ENCODE assay signal across 8 cellular contexts in genomic region chr13:43132228-43132627, GRCh38.
A peak's percentile ranks its signal among the peaks of the same experiment; 100 is the strongest.
DNase-seq lines count a peak whose midpoint lies in the region; ATAC-seq and TF ChIP-seq lines count a peak whose summit lies in the region.

No MANE protein-coding gene starts in this region.

- intact Hi-C loops in right lobe of liver (cut with DNase I) = no loop called here

- TF ChIP-seq CTCF in astrocyte of the cerebellum (IDR thresholded peaks at IDR 0.05; ENCODE audit: low read depth, low read length, missing control alignments) (peak; percentile 39), right lobe of liver (IDR thresholded peaks at IDR 0.05) (peak; percentile 12 to 28 (median 20))

- no peaks in the 10 kb centered on the region for H4K20me1 ChIP-seq in Karpas-422 (ENCODE audit: insufficient read depth, low read depth, low read length)

- ATAC-seq in right lobe of liver (peak; percentile 59 to 76 (median 62)), HG03025 (IDR thresholded peaks at IDR 0.05; ENCODE audit: low FRiP score, unreplicated experiment) (no peak), HG03342 (IDR thresholded peaks at IDR 0.05; ENCODE audit: unreplicated experiment) (no peak), GM19351 (IDR thresholded peaks at IDR 0.05; ENCODE audit: unreplicated experiment) (no peak)

- WGBS in right lobe of liver (ENCODE audit: insufficient coverage, low coverage, low lambda C conversion rate, missing lambda C conversion rate) = 44% methylated on average over 4 of the region's 4 CpGs

- H3K4me1 ChIP-seq in Karpas-422 (ENCODE audit: low read length) = peaks cover 66% of the 10 kb centered on the region
- H3K4me1 ChIP-seq in right lobe of liver = no peaks in the 10 kb centered on the region

- in situ Hi-C loops in astrocyte of the cerebellum (cut with HindIII; ENCODE audit: low sequenced_read_pairs) = no loop called here

- H3K27me3 ChIP-seq in Karpas-422 (ENCODE audit: low read length) (no peaks in the 10 kb centered on the region), right lobe of liver (no peaks in the 10 kb centered on the region)

- H3K79me2 ChIP-seq in Karpas-422 (ENCODE audit: low read length) = no peaks in the 10 kb centered on the region

- H3K27ac ChIP-seq in Karpas-422 (ENCODE audit: low read length) (peak overlapping the region; percentile 99), right lobe of liver (no peak overlapping the region)

- no peaks in the 10 kb centered on the region for H3K36me3 ChIP-seq in Karpas-422 (ENCODE audit: insufficient read depth, low read length)
- H3K36me3 ChIP-seq in right lobe of liver = no peaks in the 10 kb centered on the region

- H3K9me3 ChIP-seq in Karpas-422 (ENCODE audit: low read length) = no peaks in the 10 kb centered on the region
- H3K9me3 ChIP-seq in right lobe of liver = no peaks in the 10 kb centered on the region

- peak overlapping the region; percentile 58 for H3K4me2 ChIP-seq in Karpas-422 (ENCODE audit: low read depth, low read length, poor library complexity, severe bottlenecking)

- H2AFZ ChIP-seq in Karpas-422 (ENCODE audit: low read length) = peak overlapping the region; percentile 17; the same call in 1 of the 2 replicates

- DNase-seq in DMS153 treated with DMSO at 0.1 percent for 48 hours (lab: John Stamatoyannopoulos, UW; ENCODE audit: unreplicated experiment) (peak; percentile 22), Karpas-422 (peak; percentile 86), astrocyte of the cerebellum (ENCODE audit: low read depth) (no peak), right lobe of liver (no peak)
- DNase-seq in stimulated activated CD4-positive, alpha-beta T cell treated with anti-CD3 and anti-CD28 coated beads, Interleukin-4, amount 100 ng/mL, for 1 hour = no peak

- H3K9ac ChIP-seq in Karpas-422 (ENCODE audit: low read length) = peak overlapping the region; percentile 35

- H3K4me3 ChIP-seq in Karpas-422 (ENCODE audit: low read length) (no peak overlapping the region; the same call in 1 of the 2 replicates), astrocyte of the cerebellum (ENCODE audit: low read depth, low read length) (no peak overlapping the region), right lobe of liver (no peak overlapping the region)

- H3K9me2 ChIP-seq in Karpas-422 (replicated peaks; ENCODE audit: insufficient read depth, low read length) = no peaks in the 10 kb centered on the region

- no peak for TF ChIP-seq POLR2A in right lobe of liver (IDR thresholded peaks at IDR 0.05)

Comparison
In these comparisons a context has a peak if more than half of its experiments do, and no peak if none do; other contexts are left out.
1. DNase-seq: peak in DMS153 treated with DMSO at 0.1 percent for 48 hours (single experiment) and Karpas-422 (single experiment); none in astrocyte of the cerebellum (single experiment), right lobe of liver (0 of 3) and stimulated activated CD4-positive, alpha-beta T cell treated with anti-CD3 and anti-CD28 coated beads, Interleukin-4, amount 100 ng/mL, for 1 hour (single experiment).
2. ATAC-seq: peak in right lobe of liver (4 of 4); none in HG03025 (single experiment), HG03342 (single experiment) and GM19351 (single experiment).